9 cellular contexts compared by ENCODE assay signal in genomic region chr11:94521684-94522083, GRCh38. TPM values are rescaled to one million over a fixed set of nuclear protein-coding genes. Genes with fewer than 3 reads are reported as not detected.
DNase-seq lines count a peak whose midpoint lies in the region; ATAC-seq and TF ChIP-seq lines count a peak whose summit lies in the region.
"Had no signal": no experiment of that assay in that cellular context is flagged by ENCODE, and none has a peak within 500 bp of the region (broad histone marks: within the 10 kb centered on the region; RNA-seq: fewer than 3 reads in every experiment).

No MANE protein-coding gene starts in this region.

- no peaks in the 10 kb centered on the region for H3K4me1 ChIP-seq in A673 (ENCODE audit: insufficient read depth, low read length, poor library complexity, severe bottlenecking)
- H3K4me1 ChIP-seq in fibroblast of lung (ENCODE audit: control insufficient read depth, extremely low read depth, insufficient read depth, low read length) = no peaks in the 10 kb centered on the region
- H3K4me1 ChIP-seq in effector memory CD4-positive, alpha-beta T cell (ENCODE audit: control insufficient read depth, insufficient read depth, low read length, poor library complexity, severe bottlenecking) = no peaks in the 10 kb centered on the region

- peak; percentile 70 for TF ChIP-seq CTCF in A673 (conservative IDR thresholded peaks at IDR 0.05; ENCODE audit: low read depth, low read length)
- peak; percentile 74 for TF ChIP-seq CTCF in NB4 (IDR thresholded peaks at IDR 0.05; ENCODE audit: low read depth, low read length)
- TF ChIP-seq CTCF in fibroblast of lung (conservative IDR thresholded peaks at IDR 0.05 in 1 of 2, IDR thresholded peaks at IDR 0.05 in 1 of 2; ENCODE audit: low read depth in 1 of 2, low read length in 2 of 2) = peak; percentile 40 to 57

- DNase-seq in A673 (ENCODE audit: low spot score) (peak; percentile 52), NB4 (ENCODE audit: low read depth) (peak; percentile 63), fibroblast of lung (ENCODE audit: low read depth in 2 of 2) (peak in 1 of 2 donors; percentile 24), ecto neural progenitor cell (ENCODE audit: low spot score) (no peak)
- no peak for DNase-seq in effector memory CD4-positive, alpha-beta T cell
- DNase-seq in effector CD8-positive, alpha-beta T cell (lab: John Stamatoyannopoulos, UW) = no peak
- no peak for DNase-seq in activated T-cell treated with anti-CD3 and anti-CD28 coated beads, Interleukin-2, amount 50 U/mL, for 48 hours

- no peak for TF ChIP-seq POLR2A in NB4 (IDR thresholded peaks at IDR 0.05; ENCODE audit: extremely low read depth, insufficient read length)

- BruUV-seq in A673 (replicated peaks; lab: Mats Ljungman, UMichigan) = no TSS peak

- H3K27ac ChIP-seq in A673 (ENCODE audit: low read depth, low read length, poor library complexity, severe bottlenecking) = no peak overlapping the region
- H3K27ac ChIP-seq in fibroblast of lung (ENCODE audit: insufficient read depth, low read length) = no peak overlapping the region
- no peak overlapping the region for H3K27ac ChIP-seq in effector memory CD4-positive, alpha-beta T cell (ENCODE audit: insufficient read depth, low read length, poor library complexity, severe bottlenecking)

- CTCF ChIA-PET in A673 (lab: Charles Lee) = interaction anchor here (0.8 kb wide), 1 partner anchor 59 kb away, joined by 8 read pairs; no protein-coding TSS in a partner anchor

- no peaks in the 10 kb centered on the region for H3K79me2 ChIP-seq in fibroblast of lung (ENCODE audit: control insufficient read depth, insufficient read depth, low read length)

- H3K27me3 ChIP-seq in A673 (replicated peaks; ENCODE audit: insufficient read depth, low read depth, low read length, poor library complexity) (no peaks in the 10 kb centered on the region), fibroblast of lung (ENCODE audit: control insufficient read depth, insufficient read depth, low read length) (no peaks in the 10 kb centered on the region)
- no peaks in the 10 kb centered on the region for H3K27me3 ChIP-seq in effector memory CD4-positive, alpha-beta T cell (replicated peaks; ENCODE audit: control insufficient read depth, insufficient read depth, low read length, poor library complexity, severe bottlenecking)

- H4K20me1 ChIP-seq in fibroblast of lung (ENCODE audit: control insufficient read depth, extremely low read depth, insufficient read depth, low read length) = no peaks in the 10 kb centered on the region

- POLR2A ChIA-PET in A673 (lab: Charles Lee; ENCODE audit: low non-redundant PET) = interaction anchor here (0.6 kb wide), 1 partner anchor 182 kb away, joined by 15 read pairs; no protein-coding TSS in a partner anchor

- no peaks in the 10 kb centered on the region for H3K9me3 ChIP-seq in A673 (ENCODE audit: low read depth, low read length, poor library complexity, severe bottlenecking)
- H3K9me3 ChIP-seq in fibroblast of lung (ENCODE audit: control insufficient read depth, insufficient read depth, low read depth, low read length) = no peaks in the 10 kb centered on the region
- no peaks in the 10 kb centered on the region for H3K9me3 ChIP-seq in effector memory CD4-positive, alpha-beta T cell (ENCODE audit: control insufficient read depth, low read length)

- H3K4me2 ChIP-seq in fibroblast of lung (ENCODE audit: extremely low read depth, insufficient read depth, low read length) = no peak overlapping the region

- intact Hi-C loops in A673 (cut with micrococcal nuclease; ENCODE audit: unreplicated experiment) = loop anchor here (2.0 kb wide), 1 partner anchor 75 kb away; no protein-coding TSS in a partner anchor

- no peak overlapping the region for H3K9ac ChIP-seq in fibroblast of lung (ENCODE audit: insufficient read depth, low read length)

- no peak overlapping the region for H3K4me3 ChIP-seq in A673 (ENCODE audit: low read depth, low read length, poor library complexity, severe bottlenecking)
- no peak overlapping the region for H3K4me3 ChIP-seq in NB4 (ENCODE audit: low read depth, low read length)
- no peak overlapping the region for H3K4me3 ChIP-seq in fibroblast of lung (replicated peaks in 1 of 4; ENCODE audit: control extremely low read depth in 1 of 4, insufficient read depth in 1 of 4, low read depth in 3 of 4, low read length in 4 of 4)
- no peak overlapping the region for H3K4me3 ChIP-seq in effector memory CD4-positive, alpha-beta T cell (ENCODE audit: insufficient read depth, low read depth, low read length, poor library complexity, severe bottlenecking)

- ATAC-seq in GM18870 (IDR thresholded peaks at IDR 0.05; ENCODE audit: unreplicated experiment) = peak; percentile 67

- no peaks in the 10 kb centered on the region for H3K36me3 ChIP-seq in A673 (ENCODE audit: insufficient read depth, low read length, poor library complexity, severe bottlenecking)
- H3K36me3 ChIP-seq in fibroblast of lung (ENCODE audit: control insufficient read depth, insufficient read depth, low read length) = no peaks in the 10 kb centered on the region
- H3K36me3 ChIP-seq in effector memory CD4-positive, alpha-beta T cell (ENCODE audit: control insufficient read depth, insufficient read depth, low read length) = no peaks in the 10 kb centered on the region

- H2AFZ ChIP-seq in fibroblast of lung (ENCODE audit: low read length) = no peak overlapping the region

RNA-seq across cellular contexts. Expression of gene C11orf97, which starts 9.4 kb away (rescaled TPM):
- total RNA-seq in A673 (2021) (not detected in 2 replicates), fibroblast of lung (not detected in 2 replicates)
- not detected in 2 replicates for polyA plus RNA-seq in fibroblast of lung
- not detected in 2 replicates for polyA plus RNA-seq in fibroblast of lung (2012)
- not detected in 2 replicates for polyA minus RNA-seq in fibroblast of lung (ENCODE audit: low replicate concordance)
- total RNA-seq: T-helper 2 cell treated with Interferon-gamma antibody and Interleukin-4, amounts not matched to agents 100 ng/mL and 5 ng/mL, for 36 hours had no signal

RNA-seq across cellular contexts. Expression of gene FUT4, which starts 22.0 kb away (rescaled TPM):
- 6.8 and 7.7 TPM in 2 replicates for total RNA-seq in A673 (2021)
- 5.1 and 5.4 TPM in 2 replicates for total RNA-seq in fibroblast of lung
- 2.7 and 2.8 TPM in 2 replicates for polyA plus RNA-seq in fibroblast of lung
- polyA plus RNA-seq in fibroblast of lung (2012) = 2.5 and 2.7 TPM in 2 replicates
- polyA minus RNA-seq in fibroblast of lung (ENCODE audit: low replicate concordance) = 0.75 and 0.93 TPM in 2 replicates

RNA-seq across cellular contexts. Expression of gene ANKRD49, which starts 27.9 kb away (rescaled TPM):
- total RNA-seq in A673 (2021) (14.6 and 15.5 TPM in 2 replicates), fibroblast of lung (14.9 and 17.2 TPM in 2 replicates)
- polyA plus RNA-seq in fibroblast of lung = 9.2 and 12.9 TPM in 2 replicates
- polyA plus RNA-seq in fibroblast of lung (2012) = 5.5 and 7.3 TPM in 2 replicates
- 2.9 and 3.7 TPM in 2 replicates for polyA minus RNA-seq in fibroblast of lung (ENCODE audit: low replicate concordance)

RNA-seq across cellular contexts. Expression of gene MRE11, which starts 28.0 kb away (rescaled TPM):
- total RNA-seq in A673 (2021) (42.6 and 44.7 TPM in 2 replicates), fibroblast of lung (6.4 and 6.9 TPM in 2 replicates)
- polyA plus RNA-seq in fibroblast of lung = 7.4 and 8.4 TPM in 2 replicates
- polyA plus RNA-seq in fibroblast of lung (2012) = 7.0 and 7.7 TPM in 2 replicates
- 0.04 and 0.75 TPM in 2 replicates for polyA minus RNA-seq in fibroblast of lung (ENCODE audit: low replicate concordance)

RNA-seq across cellular contexts. Expression of gene PIWIL4, which starts 45.5 kb away (rescaled TPM):
- total RNA-seq in A673 (2021) (1.6 and 2.5 TPM in 2 replicates), fibroblast of lung (3.3 and 3.6 TPM in 2 replicates)
- 0.76 and 1.2 TPM in 2 replicates for polyA plus RNA-seq in fibroblast of lung
- polyA plus RNA-seq in fibroblast of lung (2012) = 0.24 and 0.71 TPM in 2 replicates
- polyA minus RNA-seq in fibroblast of lung (ENCODE audit: low replicate concordance) = not detected in 2 replicates

Comparison
In these comparisons a context has a peak if more than half of its experiments do, and no peak if none do; other contexts are left out.
1. DNase-seq: peak in A673 (single experiment) and NB4 (single experiment); none in effector memory CD4-positive, alpha-beta T cell (0 of 3), ecto neural progenitor cell (single experiment), effector CD8-positive, alpha-beta T cell (single experiment) and activated T-cell treated with anti-CD3 and anti-CD28 coated beads, Interleukin-2, amount 50 U/mL, for 48 hours (0 of 2).
2. Peak in every context shown above with its lines, with median percentiles within 50 percentile points of each other: CTCF ChIP-seq.